In genomic region chr7:116730097-116731018, GRCh38 we compare ENCODE assay signal across 1 cellular context.
TF ChIP-seq lines count a peak whose summit lies in the region.

No MANE protein-coding gene starts in this region.

TF ChIP-seq in K562, 482 proteins besides CTCF, POLR2A, EP300 and RAD21 (continued from another document):
- TF ChIP-seq MGA (IDR thresholded peaks at IDR 0.05) (no peak), RAD51 (IDR thresholded peaks at IDR 0.05; ENCODE audit: borderline replicate concordance, low read depth) (peak; percentile 30; the same call in 1 of the 2 replicates), CBX1 (IDR thresholded peaks at IDR 0.05; ENCODE audit: low read depth) (no peak), TFE3 (CRISPR knock-in tag; IDR thresholded peaks at IDR 0.05) (peak; percentile 50), USF2 (CRISPR knock-in tag; IDR thresholded peaks at IDR 0.05) (peak; percentile 35), ZFX (CRISPR knock-in tag; IDR thresholded peaks at IDR 0.05) (no peak), EGR1 (conservative IDR thresholded peaks at IDR 0.05) (0 out of 2 replicates have a peak, but pooled peaks have one; percentile 22), HDAC3 (IDR thresholded peaks at IDR 0.05; ENCODE audit: borderline replicate concordance, partially characterized antibody) (no peak), ZBTB8A (IDR thresholded peaks at IDR 0.05; ENCODE audit: partially characterized antibody) (no peak), ZNF518B (CRISPR knock-in tag; IDR thresholded peaks at IDR 0.05) (no peak), ZNF780A (CRISPR knock-in tag; IDR thresholded peaks at IDR 0.05) (no peak), RFX7 (CRISPR knock-in tag; IDR thresholded peaks at IDR 0.05) (no peak), CBFA2T3 (IDR thresholded peaks at IDR 0.05) (no peak), HEY1 (CRISPR knock-in tag; IDR thresholded peaks at IDR 0.05; ENCODE audit: borderline replicate concordance) (no peak)
